1 cellular context compared by ENCODE assay signal in genomic region chr5:36442352-36442751, GRCh38.
TF ChIP-seq lines count a peak whose summit lies in the region.

No MANE protein-coding gene starts in this region.

TF ChIP-seq in K562, 482 proteins besides CTCF, POLR2A, EP300 and RAD21 (continued from another document and continues in another):
- TF ChIP-seq ATF1 (CRISPR knock-in tag; IDR thresholded peaks at IDR 0.05) = no peak
- TF ChIP-seq ATF1 (tag; IDR thresholded peaks at IDR 0.05) = peak; percentile 67
- peak; percentile 80; the same call in 1 of the 2 replicates for TF ChIP-seq NFATC3 (IDR thresholded peaks at IDR 0.05)
- peak; percentile 77 for TF ChIP-seq MTA2 (IDR thresholded peaks at IDR 0.05; ENCODE audit: low read depth)
- TF ChIP-seq ZNF592 (IDR thresholded peaks at IDR 0.05) = peak; percentile 96
- TF ChIP-seq TAL1 (IDR thresholded peaks at IDR 0.05) = peak; percentile 88
- TF ChIP-seq NR2C2 (CRISPR knock-in tag; IDR thresholded peaks at IDR 0.05) = no peak
- TF ChIP-seq NR2C2 (tag; IDR thresholded peaks at IDR 0.05) = no peak
- no peak for TF ChIP-seq NR4A1 (CRISPR knock-in tag; IDR thresholded peaks at IDR 0.05)
- TF ChIP-seq NR4A1 (tag; IDR thresholded peaks at IDR 0.05) = peak; percentile 99
- no peak for TF ChIP-seq RHOXF2B (CRISPR knock-in tag; conservative IDR thresholded peaks at IDR 0.05)
- peak; percentile 48 to 55 for TF ChIP-seq NCOA2 (IDR thresholded peaks at IDR 0.05; ENCODE audit: partially characterized antibody in 2 of 2)
- no peak for TF ChIP-seq ID3 (CRISPR knock-in tag; IDR thresholded peaks at IDR 0.05)
- TF ChIP-seq ID3 (tag; IDR thresholded peaks at IDR 0.05) = peak; percentile 97
- TF ChIP-seq YY1 (IDR thresholded peaks at IDR 0.05; ENCODE audit: borderline replicate concordance in 1 of 3, control insufficient read depth in 1 of 3, extremely low read depth in 1 of 3, insufficient read depth in 3 of 3, insufficient read length in 1 of 3, insufficient replicate concordance in 2 of 3, low read depth in 1 of 3, low read length in 2 of 3) = peak in 1 of 3 experiments; percentile 21
- TF ChIP-seq, protein P1, sequence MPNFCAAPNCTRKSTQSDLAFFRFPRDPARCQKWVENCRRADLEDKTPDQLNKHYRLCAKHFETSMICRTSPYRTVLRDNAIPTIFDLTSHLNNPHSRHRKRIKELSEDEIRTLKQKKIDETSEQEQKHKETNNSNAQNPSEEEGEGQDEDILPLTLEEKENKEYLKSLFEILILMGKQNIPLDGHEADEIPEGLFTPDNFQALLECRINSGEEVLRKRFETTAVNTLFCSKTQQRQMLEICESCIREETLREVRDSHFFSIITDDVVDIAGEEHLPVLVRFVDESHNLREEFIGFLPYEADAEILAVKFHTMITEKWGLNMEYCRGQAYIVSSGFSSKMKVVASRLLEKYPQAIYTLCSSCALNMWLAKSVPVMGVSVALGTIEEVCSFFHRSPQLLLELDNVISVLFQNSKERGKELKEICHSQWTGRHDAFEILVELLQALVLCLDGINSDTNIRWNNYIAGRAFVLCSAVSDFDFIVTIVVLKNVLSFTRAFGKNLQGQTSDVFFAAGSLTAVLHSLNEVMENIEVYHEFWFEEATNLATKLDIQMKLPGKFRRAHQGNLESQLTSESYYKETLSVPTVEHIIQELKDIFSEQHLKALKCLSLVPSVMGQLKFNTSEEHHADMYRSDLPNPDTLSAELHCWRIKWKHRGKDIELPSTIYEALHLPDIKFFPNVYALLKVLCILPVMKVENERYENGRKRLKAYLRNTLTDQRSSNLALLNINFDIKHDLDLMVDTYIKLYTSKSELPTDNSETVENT (CRISPR knock-in tag; IDR thresholded peaks at IDR 0.05) = no peak
- TF ChIP-seq ZNF79 (CRISPR knock-in tag; IDR thresholded peaks at IDR 0.05; ENCODE audit: low read depth) = no peak
- 0 out of 2 replicates have a peak, but pooled peaks have one; percentile 72 for TF ChIP-seq FOXJ2 (tag; IDR thresholded peaks at IDR 0.05)
- peak; percentile 81; the same call in 1 of the 2 replicates for TF ChIP-seq MTA3 (IDR thresholded peaks at IDR 0.05; ENCODE audit: borderline replicate concordance)
- TF ChIP-seq DDX20 (tag; IDR thresholded peaks at IDR 0.05; ENCODE audit: low read depth) = peak; percentile 77; the same call in 1 of the 2 replicates
- peak; percentile 64; the same call in 1 of the 2 replicates for TF ChIP-seq MEF2D (tag; conservative IDR thresholded peaks at IDR 0.05; ENCODE audit: low read depth)
- TF ChIP-seq CEBPB (tag; IDR thresholded peaks at IDR 0.05) = peak; percentile 80
- TF ChIP-seq RCOR1 (IDR thresholded peaks at IDR 0.05; ENCODE audit: borderline replicate concordance in 1 of 2, low read depth in 2 of 2, low read length in 2 of 2) = 0 out of 4 replicates have a peak, but pooled peaks of 1 of the 2 experiments have one; percentile 33
- TF ChIP-seq ZNF583 (CRISPR knock-in tag; IDR thresholded peaks at IDR 0.05) = peak; percentile 95
- TF ChIP-seq KLF13 (tag; IDR thresholded peaks at IDR 0.05; ENCODE audit: borderline replicate concordance, low read depth) = peak; percentile 56; the same call in 1 of the 2 replicates
- TF ChIP-seq ZNF41 (CRISPR knock-in tag; conservative IDR thresholded peaks at IDR 0.05) = no peak
- no peak for TF ChIP-seq JUNB (CRISPR knock-in tag; conservative IDR thresholded peaks at IDR 0.05)
- TF ChIP-seq HINFP (tag; conservative IDR thresholded peaks at IDR 0.05; ENCODE audit: low read depth) = peak; percentile 74
- no peak for TF ChIP-seq SNRNP70 (optimal IDR thresholded peaks at IDR 0.05; ENCODE audit: low read depth, low read length)
- 0 out of 2 replicates have a peak, but pooled peaks have one; percentile 24 for TF ChIP-seq ZNF586 (CRISPR knock-in tag; conservative IDR thresholded peaks at IDR 0.05)
- TF ChIP-seq FOXJ3 (CRISPR knock-in tag; IDR thresholded peaks at IDR 0.05) = no peak
- peak in 1 of 2 experiments; percentile 62; a peak in 2 of 4 replicates for TF ChIP-seq FOXA3 (CRISPR knock-in tag; conservative IDR thresholded peaks at IDR 0.05 in 1 of 2, IDR thresholded peaks at IDR 0.05 in 1 of 2)
- TF ChIP-seq, protein P2, sequence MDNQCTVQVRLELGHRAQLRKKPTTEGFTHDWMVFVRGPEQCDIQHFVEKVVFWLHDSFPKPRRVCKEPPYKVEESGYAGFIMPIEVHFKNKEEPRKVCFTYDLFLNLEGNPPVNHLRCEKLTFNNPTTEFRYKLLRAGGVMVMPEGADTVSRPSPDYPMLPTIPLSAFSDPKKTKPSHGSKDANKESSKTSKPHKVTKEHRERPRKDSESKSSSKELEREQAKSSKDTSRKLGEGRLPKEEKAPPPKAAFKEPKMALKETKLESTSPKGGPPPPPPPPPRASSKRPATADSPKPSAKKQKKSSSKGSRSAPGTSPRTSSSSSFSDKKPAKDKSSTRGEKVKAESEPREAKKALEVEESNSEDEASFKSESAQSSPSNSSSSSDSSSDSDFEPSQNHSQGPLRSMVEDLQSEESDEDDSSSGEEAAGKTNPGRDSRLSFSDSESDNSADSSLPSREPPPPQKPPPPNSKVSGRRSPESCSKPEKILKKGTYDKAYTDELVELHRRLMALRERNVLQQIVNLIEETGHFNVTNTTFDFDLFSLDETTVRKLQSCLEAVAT (IDR thresholded peaks at IDR 0.05) = peak in 1 of 2 experiments; percentile 37; a peak in 1 of 4 replicates
- TF ChIP-seq ARID1B (IDR thresholded peaks at IDR 0.05) = peak; percentile 94
- TF ChIP-seq GATAD2B (IDR thresholded peaks at IDR 0.05; ENCODE audit: borderline replicate concordance) = peak; percentile 77; the same call in 1 of the 2 replicates
- peak in 1 of 2 experiments; percentile 86; a peak in 2 of 3 replicates for TF ChIP-seq CBX3 (IDR thresholded peaks at IDR 0.05; ENCODE audit: borderline replicate concordance in 1 of 2, low read length in 2 of 2)
- peak; percentile 74; the same call in 1 of the 2 replicates for TF ChIP-seq KLF6 (CRISPR knock-in tag; IDR thresholded peaks at IDR 0.05; ENCODE audit: borderline replicate concordance)
- TF ChIP-seq PML (IDR thresholded peaks at IDR 0.05; ENCODE audit: low read length) = peak; percentile 60; the same call in 1 of the 2 replicates
- no peak for TF ChIP-seq SRSF3 (IDR thresholded peaks at IDR 0.05; ENCODE audit: insufficient read depth, low read length)
- TF ChIP-seq, protein P3, sequence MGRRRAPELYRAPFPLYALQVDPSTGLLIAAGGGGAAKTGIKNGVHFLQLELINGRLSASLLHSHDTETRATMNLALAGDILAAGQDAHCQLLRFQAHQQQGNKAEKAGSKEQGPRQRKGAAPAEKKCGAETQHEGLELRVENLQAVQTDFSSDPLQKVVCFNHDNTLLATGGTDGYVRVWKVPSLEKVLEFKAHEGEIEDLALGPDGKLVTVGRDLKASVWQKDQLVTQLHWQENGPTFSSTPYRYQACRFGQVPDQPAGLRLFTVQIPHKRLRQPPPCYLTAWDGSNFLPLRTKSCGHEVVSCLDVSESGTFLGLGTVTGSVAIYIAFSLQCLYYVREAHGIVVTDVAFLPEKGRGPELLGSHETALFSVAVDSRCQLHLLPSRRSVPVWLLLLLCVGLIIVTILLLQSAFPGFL (CRISPR knock-in tag; IDR thresholded peaks at IDR 0.05) = no peak
- peak; percentile 58; the same call in 1 of the 2 replicates for TF ChIP-seq CC2D1A (IDR thresholded peaks at IDR 0.05)
- TF ChIP-seq HDGF (IDR thresholded peaks at IDR 0.05) = no peak
- 0 out of 2 replicates have a peak, but pooled peaks have one; percentile 44 for TF ChIP-seq BHLHE40 (IDR thresholded peaks at IDR 0.05; ENCODE audit: low read length)
- TF ChIP-seq CEBPG (CRISPR knock-in tag; IDR thresholded peaks at IDR 0.05) = no peak
- 0 out of 4 replicates have a peak, but pooled peaks of 1 of the 2 experiments have one; percentile 9 for TF ChIP-seq CEBPG (tag; conservative IDR thresholded peaks at IDR 0.05 in 1 of 2, IDR thresholded peaks at IDR 0.05 in 1 of 2)
- TF ChIP-seq MYBL2 (IDR thresholded peaks at IDR 0.05; ENCODE audit: low read depth) = no peak
- no peak for TF ChIP-seq MYBL2 (CRISPR knock-in tag; IDR thresholded peaks at IDR 0.05; ENCODE audit: borderline replicate concordance)
- peak; percentile 53; the same call in 1 of the 2 replicates for TF ChIP-seq ZNF695 (CRISPR knock-in tag; IDR thresholded peaks at IDR 0.05)
- no peak for TF ChIP-seq ZNF609 (CRISPR knock-in tag; IDR thresholded peaks at IDR 0.05; ENCODE audit: borderline replicate concordance)
- TF ChIP-seq ERF (CRISPR knock-in tag; IDR thresholded peaks at IDR 0.05) = no peak
- peak; percentile 88 for TF ChIP-seq TEAD2 (tag; IDR thresholded peaks at IDR 0.05)
- TF ChIP-seq IFI16 (CRISPR knock-in tag; IDR thresholded peaks at IDR 0.05) = peak; percentile 82; the same call in 1 of the 2 replicates
- 0 out of 2 replicates have a peak, but pooled peaks have one; percentile 21 for TF ChIP-seq L3MBTL2 (IDR thresholded peaks at IDR 0.05)
- peak in 1 of 2 experiments; percentile 89; a peak in 2 of 4 replicates for TF ChIP-seq TEAD1 (CRISPR knock-in tag; IDR thresholded peaks at IDR 0.05)
- TF ChIP-seq STAG1 (CRISPR knock-in tag; IDR thresholded peaks at IDR 0.05; ENCODE audit: borderline replicate concordance) = no peak
